In genomic region chr12:132393991-132394949, GRCh38 we compare ENCODE assay signal across 13 cellular contexts.
DNase-seq lines count a peak whose midpoint lies in the region; ATAC-seq and TF ChIP-seq lines count a peak whose summit lies in the region.
"Had no signal": no experiment of that assay in that cellular context is flagged by ENCODE, and none has a peak within 500 bp of the region (broad histone marks: within the 10 kb centered on the region; RNA-seq: fewer than 3 reads in every experiment).

No MANE protein-coding gene starts in this region.

- peak overlapping the region in 1 of 7 donors; percentile 40 for H3K27ac Mint-ChIP-seq in CD14-positive monocyte
- H3K27ac Mint-ChIP-seq: CD8-positive, alpha-beta T cell had no signal

- H3K9me3 ChIP-seq in spleen (no peaks in the 10 kb centered on the region), stomach (no peaks in the 10 kb centered on the region)

- intact Hi-C loops in CD14-positive monocyte (cut with micrococcal nuclease) (no loop called here), spleen (cut with DNase I; ENCODE audit: low total_unique reads) (no loop called here), stomach (cut with DNase I; ENCODE audit: low total_unique reads) (no loop called here)

- peaks cover 8 to 36% (median 25%) of the 10 kb centered on the region in 3 donors for H3K27me3 Mint-ChIP-seq in CD14-positive monocyte (ENCODE audit: low read depth in 3 of 3)

- no peak for ATAC-seq in GM19395 (IDR thresholded peaks at IDR 0.05; ENCODE audit: unreplicated experiment)
- ATAC-seq: CD8-positive, alpha-beta T cell had no signal

- TF ChIP-seq EP300 in stomach (IDR thresholded peaks at IDR 0.05): no peak

- no peak for TF ChIP-seq CTCF in CD14-positive monocyte (IDR thresholded peaks at IDR 0.05)
- TF ChIP-seq CTCF in spleen (IDR thresholded peaks at IDR 0.05 in 8 of 11, conservative IDR thresholded peaks at IDR 0.05 in 3 of 11): no peak
- TF ChIP-seq CTCF in stomach (IDR thresholded peaks at IDR 0.05): no peak

- H3K36me3 Mint-ChIP-seq in CD14-positive monocyte: no peaks in the 10 kb centered on the region
- H3K36me3 Mint-ChIP-seq: CD8-positive, alpha-beta T cell had no signal

- no peaks in the 10 kb centered on the region for H3K36me3 ChIP-seq in spleen
- H3K36me3 ChIP-seq in stomach: no peaks in the 10 kb centered on the region

- H3K4me1 ChIP-seq in spleen (no peaks in the 10 kb centered on the region), stomach (peaks cover 0 to 11% (median 3%) of the 10 kb centered on the region in 4 donors)

- no peak overlapping the region for H3K4me3 Mint-ChIP-seq in CD14-positive monocyte
- H3K4me3 Mint-ChIP-seq: CD8-positive, alpha-beta T cell had no signal

- 66 to 81% (median 70%) methylated on average over 17 to 36 of the region's 36 CpGs for WGBS in spleen, 5 donors
- 69 to 80% (median 73%) methylated on average over 19 to 36 of the region's 36 CpGs for WGBS in stomach, 5 donors

- DNase-seq in CD14-positive monocyte (ENCODE audit: low spot score): peak; percentile 52
- DNase-seq in HK-2 (ENCODE audit: unreplicated experiment): peak; percentile 76
- DNase-seq in activated T-cell treated with anti-CD3 and anti-CD28 coated beads, Interleukin-2, amount 50 U/mL, for 48 hours: peak; percentile 58 to 72
- peak; percentile 43 for DNase-seq in spleen
- DNase-seq in stomach: no peak
- DNase-seq in NCI-H446 treated with DMSO at 0.1 percent for 48 hours (lab: John Stamatoyannopoulos, UW): no peak
- no peak for DNase-seq in GOT3 (lab: John Stamatoyannopoulos, UW)
- DNase-seq: CD8-positive, alpha-beta T cell; central memory CD4-positive, alpha-beta T cell; HCEC 1CT; Karpas-422; T-helper 9 cell had no signal

- H3K9me3 Mint-ChIP-seq in CD14-positive monocyte: peaks cover 0 to 8% (median 3%) of the 10 kb centered on the region in 7 donors
- H3K9me3 Mint-ChIP-seq: CD8-positive, alpha-beta T cell had no signal

- H3K4me3 ChIP-seq in spleen (no peak overlapping the region), stomach (no peak overlapping the region)

- no peak for TF ChIP-seq POLR2A in spleen (IDR thresholded peaks at IDR 0.05)
- no peak for TF ChIP-seq POLR2A in stomach (IDR thresholded peaks at IDR 0.05)

- H3K27ac ChIP-seq in spleen: no peak overlapping the region
- H3K27ac ChIP-seq in stomach: no peak overlapping the region

- H3K27me3 ChIP-seq in spleen (replicated peaks in 1 of 7): peaks cover 0 to 80% (median 36%) of the 10 kb centered on the region in 7 donors
- peaks cover 20 to 91% (median 50%) of the 10 kb centered on the region in 3 donors for H3K27me3 ChIP-seq in stomach

- H3K4me1 Mint-ChIP-seq in CD14-positive monocyte: no peaks in the 10 kb centered on the region

Comparison
In these comparisons a context has a peak if more than half of its experiments do, and no peak if none do; other contexts are left out.
1. DNase-seq: peak in CD14-positive monocyte (single experiment), HK-2 (single experiment), activated T-cell treated with anti-CD3 and anti-CD28 coated beads, Interleukin-2, amount 50 U/mL, for 48 hours (2 of 2) and spleen (single experiment); none in stomach (single experiment), NCI-H446 treated with DMSO at 0.1 percent for 48 hours (single experiment) and GOT3 (single experiment).